30 cellular contexts compared by ENCODE assay signal in the genomic region with DNA sequence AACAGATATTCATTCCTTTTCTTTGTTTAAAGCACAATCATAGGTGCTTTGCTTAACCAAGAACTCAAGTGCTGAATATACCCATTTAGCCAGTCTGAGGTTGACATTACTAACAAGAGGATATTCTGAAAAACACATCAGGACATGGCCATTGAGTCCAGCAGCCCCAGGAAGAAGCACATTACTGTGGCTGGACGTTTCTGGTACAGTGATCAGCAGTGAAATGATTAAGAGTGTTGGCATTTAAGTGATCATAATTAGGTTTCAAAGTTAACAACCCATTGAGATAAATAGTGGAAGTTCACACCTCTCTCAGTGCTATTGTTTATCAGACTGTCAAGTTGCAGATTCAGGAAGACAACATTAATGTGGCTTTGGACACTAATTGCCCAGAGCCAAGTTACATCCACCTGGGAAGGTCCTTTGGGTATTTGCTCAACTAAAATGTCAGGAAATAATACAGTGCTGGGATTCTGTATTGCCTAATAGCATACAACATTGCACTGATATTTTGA.
"Had no signal": no experiment of that assay in that cellular context is flagged by ENCODE, and none has a peak within 500 bp of the region (broad histone marks: within the 10 kb centered on the region; RNA-seq: fewer than 3 reads in every experiment).

No MANE protein-coding gene starts in this region.

- H3K9me3 ChIP-seq: Peyer's patch had no signal

- H3K36me3 ChIP-seq: brain microvascular endothelial cell, Peyer's patch, WERI-Rb-1 had no signal

- H3K27me3 ChIP-seq: brain microvascular endothelial cell, Peyer's patch had no signal

- H3K4me1 ChIP-seq: Peyer's patch had no signal

- H3K4me3 ChIP-seq: Peyer's patch had no signal

- DNase-seq: activated CD4-positive, alpha-beta memory T cell treated with anti-CD3 and anti-CD28 coated beads, Interleukin-2, amount 10 ng/mL, durations not matched to agents 7 days and 5 days; activated CD4-positive, alpha-beta T cell treated with anti-CD3 and anti-CD28 coated beads for 1 hour; activated CD4-positive, alpha-beta T cell treated with anti-CD3 and anti-CD28 coated beads for 48 hours; activated CD4-positive, CD25-positive, alpha-beta regulatory T cell; activated CD8-positive, alpha-beta memory T cell treated with anti-CD3 and anti-CD28 coated beads for 24 hours; activated CD8-positive, alpha-beta memory T cell treated with anti-CD3 and anti-CD28 coated beads, Interleukin-2, amount 10 ng/mL, durations not matched to agents 7 days and 5 days; activated CD8-positive, alpha-beta memory T cell treated with anti-CD3 and anti-CD28 coated beads, Interleukin-2, amount 50 U/mL, for 48 hours; activated effector memory CD4-positive, alpha-beta T cell treated with Interleukin-2 at 50 U/mL for 16 hours; activated naive CD4-positive, alpha-beta T cell treated with anti-CD3 and anti-CD28 coated beads, Interleukin-2, amount 10 ng/mL, durations not matched to agents 7 days and 5 days; activated naive CD8-positive, alpha-beta T cell treated with anti-CD3 and anti-CD28 coated beads, Interleukin-2, amount 50 U/mL, for 24 hours; activated T-cell treated with anti-CD3 and anti-CD28 coated beads, Interleukin-2, amount 50 U/mL, for 48 hours; anterior cingulate cortex; brain microvascular endothelial cell; central memory CD4-positive, alpha-beta T cell; MM.1S; NCI-H1092 treated with DMSO at 0.1 percent for 48 hours; NCI-H146; NCI-H187; NCI-H2029 treated with DMSO at 0.1 percent for 48 hours; NCI-H2107; NCI-H2171; NCI-H226; NCI-H446 treated with DMSO at 0.1 percent for 48 hours; NCI-H524 treated with DMSO at 0.1 percent for 48 hours; NCI-H82; NK-92 treated with Interleukin-12 subunit alpha and Interleukin-12 subunit beta, amount 100 ng/mL, for 24 hours; PC-3; Peyer's patch; T1000; WERI-Rb-1 had no signal
